Comparison of ENCODE assay signal across 17 cellular contexts in the genomic region with DNA sequence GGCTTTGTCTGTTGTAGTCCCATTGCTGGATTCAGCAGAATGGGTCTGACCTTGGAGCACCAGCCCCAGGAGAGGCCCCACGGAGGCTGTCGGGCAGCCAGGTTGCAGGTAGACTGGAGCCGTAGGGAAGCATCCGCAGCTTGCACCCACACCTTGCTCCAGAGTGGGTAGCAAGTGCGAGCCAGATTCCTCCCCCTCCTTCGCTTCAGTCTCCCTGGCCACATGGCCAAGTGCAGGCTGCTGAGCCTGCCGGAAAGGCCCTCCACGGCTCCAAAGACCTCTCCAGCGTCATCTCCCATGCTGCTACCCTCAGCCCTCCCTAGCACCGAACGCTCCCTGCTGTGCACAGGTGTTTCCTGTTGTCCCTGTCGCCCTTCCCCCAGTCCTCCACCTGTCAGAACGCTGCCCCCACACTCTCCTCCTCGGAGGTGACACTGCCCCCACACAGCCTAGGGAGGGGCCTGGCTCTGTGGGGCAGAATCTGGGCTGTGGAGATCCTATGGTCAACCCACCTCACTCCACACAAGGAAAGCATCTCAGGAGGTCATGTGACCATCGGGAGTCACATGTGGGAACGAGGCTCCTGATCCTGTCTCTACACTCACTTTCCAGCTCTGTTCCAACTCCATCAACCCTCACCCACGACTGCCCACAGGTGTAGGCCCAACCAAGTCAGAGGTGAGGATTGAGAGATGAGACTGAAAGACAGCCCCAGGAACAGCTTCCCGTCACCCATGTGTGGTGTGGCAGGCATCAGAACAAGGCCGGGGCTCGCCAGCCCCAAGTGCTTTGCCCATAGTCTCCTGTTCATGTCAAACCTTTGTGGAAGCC. TPM values are rescaled to one million over a fixed set of nuclear protein-coding genes. Genes with fewer than 3 reads are reported as not detected.
DNase-seq lines count a peak whose midpoint lies in the region; ATAC-seq and TF ChIP-seq lines count a peak whose summit lies in the region.
"Had no signal": no experiment of that assay in that cellular context is flagged by ENCODE, and none has a peak within 500 bp of the region (broad histone marks: within the 10 kb centered on the region; RNA-seq: fewer than 3 reads in every experiment).

No MANE protein-coding gene starts in this region.

- H3K4me1 ChIP-seq in mesenchymal stem cell (ENCODE audit: control insufficient read depth, insufficient read depth, low read depth, low read length), result peaks cover 4% of the 10 kb centered on the region
- H3K4me1 ChIP-seq in breast epithelium, result no peaks in the 10 kb centered on the region
- H3K4me1 ChIP-seq: esophagus squamous epithelium had no signal

- H3K27ac Mint-ChIP-seq in activated T-cell treated with anti-CD3 and anti-CD28 coated beads, Interleukin-2, amount 50 U/mL, for 72 hours, result no peak overlapping the region
- H3K27ac Mint-ChIP-seq: activated CD8-positive, alpha-beta T cell treated with anti-CD3 and anti-CD28 coated beads, Interleukin-2, amount 10 ng/mL, durations not matched to agents 7 days and 5 days; CD4-positive, CD25-positive, alpha-beta regulatory T cell had no signal

- H3K27me3 Mint-ChIP-seq in activated T-cell treated with anti-CD3 and anti-CD28 coated beads, Interleukin-2, amount 50 U/mL, for 72 hours (ENCODE audit: low read depth), result no peaks in the 10 kb centered on the region

- no peaks in the 10 kb centered on the region for H3K9me3 ChIP-seq in mesenchymal stem cell (ENCODE audit: control insufficient read depth, low read length)
- H3K9me3 ChIP-seq in breast epithelium, result no peaks in the 10 kb centered on the region
- H3K9me3 ChIP-seq: esophagus squamous epithelium, heart right ventricle, ovary had no signal

- peak overlapping the region; percentile 46 for H2BK15ac ChIP-seq in mesenchymal stem cell (ENCODE audit: low read depth, poor library complexity, severe bottlenecking)

- no peak overlapping the region for H3K4ac ChIP-seq in mesenchymal stem cell (ENCODE audit: low read depth in 1 of 2, low read length in 2 of 2)

- H3K18ac ChIP-seq in mesenchymal stem cell (ENCODE audit: low read depth in 1 of 2, low read length in 2 of 2), result no peak overlapping the region

- intact Hi-C loops in breast epithelium (cut with DNase I; ENCODE audit: low total_unique reads), result no loop called here

- no peaks in the 10 kb centered on the region for H3K79me1 ChIP-seq in mesenchymal stem cell (replicated peaks; ENCODE audit: low read length, poor library complexity, severe bottlenecking)

- no peak overlapping the region for H2AFZ ChIP-seq in mesenchymal stem cell (ENCODE audit: low read depth, low read length)

- H3K4me3 ChIP-seq in mesenchymal stem cell (ENCODE audit: insufficient read depth in 1 of 2, low read depth in 1 of 2, low read length in 2 of 2) (no peak overlapping the region), breast epithelium (no peak overlapping the region)
- H3K4me3 ChIP-seq: esophagus squamous epithelium, ovary had no signal

- no peak overlapping the region for H3K27ac ChIP-seq in mesenchymal stem cell (ENCODE audit: low read length, poor library complexity, severe bottlenecking)
- H3K27ac ChIP-seq in breast epithelium, result no peak overlapping the region
- H3K27ac ChIP-seq: esophagus squamous epithelium, heart right ventricle, KMS-11, ovary had no signal

- H3K14ac ChIP-seq in mesenchymal stem cell (ENCODE audit: low read length in 2 of 2), result peak overlapping the region in 1 of 2 experiments; percentile 6

- DNase-seq in DMS79 (lab: John Stamatoyannopoulos, UW), result peak; percentile 38
- peak; percentile 30 for DNase-seq in NCI-H1105 treated with DMSO at 0.1 percent for 48 hours (lab: John Stamatoyannopoulos, UW)
- DNase-seq in NCI-H748 treated with DMSO at 0.1 percent for 48 hours (lab: John Stamatoyannopoulos, UW), result peak; percentile 45
- no peak for DNase-seq in mesenchymal stem cell
- DNase-seq in activated T-cell treated with anti-CD3 and anti-CD28 coated beads, Interleukin-2, amount 50 U/mL, for 72 hours, result no peak
- no peak for DNase-seq in breast epithelium (ENCODE audit: low spot score in 2 of 2)
- no peak for DNase-seq in glomerular visceral epithelial cell (ENCODE audit: extremely low spot score)
- DNase-seq: activated CD8-positive, alpha-beta T cell treated with anti-CD3 and anti-CD28 coated beads, Interleukin-2, amount 10 ng/mL, durations not matched to agents 7 days and 5 days; activated naive CD4-positive, alpha-beta T cell; CD4-positive, CD25-positive, alpha-beta regulatory T cell; esophagus squamous epithelium; GF-D8; NCI-H2227 treated with DMSO at 0.1 percent for 48 hours; stimulated activated naive CD8-positive, alpha-beta T cell treated with anti-CD3 and anti-CD28 coated beads, Interleukin-15, amount 100 ng/mL, for 72 hours had no signal

- no peak overlapping the region for H3K4me2 ChIP-seq in mesenchymal stem cell (ENCODE audit: low read length, poor library complexity, severe bottlenecking)
- H3K4me2 ChIP-seq: KMS-11 had no signal

- H4K8ac ChIP-seq in mesenchymal stem cell (ENCODE audit: low read length), result no peak overlapping the region

- no peak overlapping the region for H3K23ac ChIP-seq in mesenchymal stem cell (ENCODE audit: low read length in 2 of 2)

- no peak for ATAC-seq in activated T-cell treated with anti-CD3 and anti-CD28 coated beads, Interleukin-2, amount 50 U/mL, for 72 hours (replicated peaks in 1 of 2)
- ATAC-seq: activated CD8-positive, alpha-beta T cell treated with anti-CD3 and anti-CD28 coated beads, Interleukin-2, amount 10 ng/mL, durations not matched to agents 7 days and 5 days; stimulated activated naive CD8-positive, alpha-beta T cell treated with anti-CD3 and anti-CD28 coated beads, Interleukin-15, amount 100 ng/mL, for 72 hours had no signal

- no peak overlapping the region for H2BK120ac ChIP-seq in mesenchymal stem cell (ENCODE audit: low read depth, low read length)

- no peaks in the 10 kb centered on the region for H3K36me3 ChIP-seq in mesenchymal stem cell (ENCODE audit: control insufficient read depth in 1 of 2, insufficient read depth in 2 of 2, low read depth in 1 of 2, low read length in 2 of 2)
- H3K36me3 ChIP-seq in breast epithelium, result no peaks in the 10 kb centered on the region
- H3K36me3 ChIP-seq: esophagus squamous epithelium, heart right ventricle, ovary had no signal

- H3K9ac ChIP-seq in mesenchymal stem cell (ENCODE audit: low read length), result no peak overlapping the region
- H3K9ac ChIP-seq: KMS-11 had no signal

- no peaks in the 10 kb centered on the region for H3K9me3 Mint-ChIP-seq in activated T-cell treated with anti-CD3 and anti-CD28 coated beads, Interleukin-2, amount 50 U/mL, for 72 hours
- H3K9me3 Mint-ChIP-seq: stimulated activated naive CD8-positive, alpha-beta T cell treated with anti-CD3 and anti-CD28 coated beads, Interleukin-15, amount 100 ng/mL, for 72 hours had no signal

- H2BK12ac ChIP-seq in mesenchymal stem cell (ENCODE audit: low read length in 2 of 2), result no peak overlapping the region

- no peak for TF ChIP-seq CTCF in breast epithelium (IDR thresholded peaks at IDR 0.05)

- no peak overlapping the region for H4K91ac ChIP-seq in mesenchymal stem cell (ENCODE audit: low read length)

- H3K4me3 Mint-ChIP-seq in activated T-cell treated with anti-CD3 and anti-CD28 coated beads, Interleukin-2, amount 50 U/mL, for 72 hours, result no peak overlapping the region
- H3K4me3 Mint-ChIP-seq: activated CD8-positive, alpha-beta T cell treated with anti-CD3 and anti-CD28 coated beads, Interleukin-2, amount 10 ng/mL, durations not matched to agents 7 days and 5 days; CD4-positive, CD25-positive, alpha-beta regulatory T cell; stimulated activated naive CD8-positive, alpha-beta T cell treated with anti-CD3 and anti-CD28 coated beads, Interleukin-15, amount 100 ng/mL, for 72 hours had no signal

- H3K27me3 ChIP-seq in mesenchymal stem cell (ENCODE audit: control insufficient read depth in 1 of 2, insufficient read depth in 1 of 2, low read length in 2 of 2) (peaks cover 50 to 69% of the 10 kb centered on the region in 2 experiments), breast epithelium (peaks cover 0 to 15% of the 10 kb centered on the region in 2 donors)
- H3K27me3 ChIP-seq: ovary had no signal

- no peak for TF ChIP-seq POLR2A in breast epithelium (IDR thresholded peaks at IDR 0.05)

- WGBS in mesenchymal stem cell, result 88% methylated on average over 17 of the region's 20 CpGs

- H2BK5ac ChIP-seq in mesenchymal stem cell (ENCODE audit: low read depth, low read length, poor library complexity, severe bottlenecking), result no peak overlapping the region

- no peaks in the 10 kb centered on the region for H3K36me3 Mint-ChIP-seq in activated T-cell treated with anti-CD3 and anti-CD28 coated beads, Interleukin-2, amount 50 U/mL, for 72 hours (ENCODE audit: insufficient read depth in 2 of 2)
- H3K36me3 Mint-ChIP-seq: CD4-positive, CD25-positive, alpha-beta regulatory T cell had no signal

- no peak overlapping the region for H2AK5ac ChIP-seq in mesenchymal stem cell (ENCODE audit: low read length, severe bottlenecking)

- no peaks in the 10 kb centered on the region for H3K4me1 Mint-ChIP-seq in activated T-cell treated with anti-CD3 and anti-CD28 coated beads, Interleukin-2, amount 50 U/mL, for 72 hours (ENCODE audit: low read depth)
- H3K4me1 Mint-ChIP-seq: CD4-positive, CD25-positive, alpha-beta regulatory T cell had no signal

RNA-seq across cellular contexts. Expression of a gene that starts 8.3 kb away (rescaled TPM):
- 1.2 TPM for polyA plus RNA-seq in mesenchymal stem cell (2013, experiment 1 of 2)
- polyA plus RNA-seq in mesenchymal stem cell (2013, experiment 2 of 2), result 1.3 TPM
- not detected for total RNA-seq in activated T-cell treated with anti-CD3 and anti-CD28 coated beads, Interleukin-2, amount 50 U/mL, for 72 hours
- under 1 TPM in 2 of 3 donors, not detected in 1; 0.29 to 0.66 TPM for total RNA-seq in breast epithelium
- total RNA-seq: activated CD8-positive, alpha-beta T cell treated with anti-CD3 and anti-CD28 coated beads, Interleukin-2, amount 10 ng/mL, durations not matched to agents 7 days and 5 days; CD4-positive, CD25-positive, alpha-beta regulatory T cell had no signal
- polyA plus RNA-seq: CD4-positive, CD25-positive, alpha-beta regulatory T cell had no signal

Comparison
In these comparisons a context has a peak if more than half of its experiments do, and no peak if none do; other contexts are left out.
1. DNase-seq: peak in DMS79 (single experiment), NCI-H1105 treated with DMSO at 0.1 percent for 48 hours (single experiment) and NCI-H748 treated with DMSO at 0.1 percent for 48 hours (single experiment); none in mesenchymal stem cell (single experiment), activated T-cell treated with anti-CD3 and anti-CD28 coated beads, Interleukin-2, amount 50 U/mL, for 72 hours (0 of 2), breast epithelium (0 of 2) and glomerular visceral epithelial cell (single experiment).